1 cellular context compared by ENCODE assay signal in the genomic region with DNA sequence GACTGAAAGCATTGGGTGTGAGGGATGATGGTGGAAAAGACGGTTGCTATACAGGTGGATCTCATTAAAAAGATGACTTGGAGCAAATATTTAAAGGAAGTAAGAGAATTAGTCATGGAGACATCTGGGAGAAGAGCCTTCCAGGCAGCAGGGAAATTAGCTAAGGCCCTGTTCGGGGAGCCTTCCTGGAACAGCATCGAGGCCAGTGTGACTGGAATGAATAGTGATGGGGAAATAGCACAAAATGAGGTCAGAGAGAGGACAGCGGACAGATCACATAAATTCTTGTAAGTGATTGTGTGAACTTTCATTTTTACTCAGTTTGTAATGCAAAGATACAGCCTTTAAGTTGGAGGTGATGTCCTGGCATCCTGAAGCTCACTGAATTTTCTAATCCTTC.
TF ChIP-seq lines count a peak whose summit lies in the region.

No MANE protein-coding gene starts in this region.

TF ChIP-seq in HepG2, 621 proteins besides CTCF, POLR2A, EP300 and RAD21:
- no peak for TF ChIP-seq RORA (CRISPR knock-in tag; IDR thresholded peaks at IDR 0.05)
